2 cellular contexts compared by ENCODE assay signal in the genomic region with DNA sequence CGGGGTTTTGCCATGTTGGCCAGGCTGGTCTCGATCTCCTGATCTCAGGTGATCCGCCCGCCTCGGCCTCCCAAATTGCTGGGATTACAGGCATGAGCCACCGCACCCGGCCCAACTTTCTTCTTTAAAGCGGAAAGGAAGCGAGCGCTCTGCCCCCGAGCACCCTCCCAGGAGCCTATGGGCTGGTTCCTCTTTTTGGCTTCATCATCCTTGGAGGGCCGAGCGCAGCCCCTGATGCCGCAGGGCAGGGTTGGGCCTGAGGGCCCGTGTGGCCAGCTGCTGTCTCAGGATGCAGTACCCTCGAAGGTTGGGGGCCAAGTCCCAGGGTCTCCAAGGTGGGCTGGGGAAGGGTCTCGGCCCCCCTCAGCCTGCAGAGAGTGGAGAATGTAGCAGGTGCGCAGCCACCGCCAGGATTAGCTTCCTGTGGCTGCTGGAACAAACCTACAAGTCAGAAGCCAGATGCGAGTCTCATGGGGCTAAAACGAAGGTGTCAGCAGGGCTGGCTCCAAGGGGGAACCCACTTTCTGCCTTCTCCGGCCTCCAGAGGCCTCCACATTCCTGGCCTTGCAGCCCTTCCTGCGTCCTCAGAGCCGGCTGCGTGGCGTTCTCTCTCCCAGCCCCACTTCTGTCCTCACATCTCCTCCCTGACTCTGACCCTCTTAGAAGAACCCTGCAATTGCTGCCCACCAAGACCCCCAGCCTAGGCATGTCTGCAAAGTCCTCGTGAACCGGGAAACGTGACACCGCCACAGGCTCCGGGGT.
TF ChIP-seq lines count a peak whose summit lies in the region.

No MANE protein-coding gene starts in this region.

TF ChIP-seq in HepG2, 621 proteins besides CTCF, POLR2A, EP300 and RAD21:
- TF ChIP-seq RBAK (CRISPR knock-in tag; IDR thresholded peaks at IDR 0.05), result no peak
- no peak for TF ChIP-seq KDM1A (CRISPR knock-in tag; IDR thresholded peaks at IDR 0.05)
- TF ChIP-seq SIN3B (IDR thresholded peaks at IDR 0.05; ENCODE audit: low read length), result no peak
- no peak for TF ChIP-seq ZBTB3 (CRISPR knock-in tag; IDR thresholded peaks at IDR 0.05; ENCODE audit: borderline replicate concordance, low read depth)
- TF ChIP-seq, protein P1, sequence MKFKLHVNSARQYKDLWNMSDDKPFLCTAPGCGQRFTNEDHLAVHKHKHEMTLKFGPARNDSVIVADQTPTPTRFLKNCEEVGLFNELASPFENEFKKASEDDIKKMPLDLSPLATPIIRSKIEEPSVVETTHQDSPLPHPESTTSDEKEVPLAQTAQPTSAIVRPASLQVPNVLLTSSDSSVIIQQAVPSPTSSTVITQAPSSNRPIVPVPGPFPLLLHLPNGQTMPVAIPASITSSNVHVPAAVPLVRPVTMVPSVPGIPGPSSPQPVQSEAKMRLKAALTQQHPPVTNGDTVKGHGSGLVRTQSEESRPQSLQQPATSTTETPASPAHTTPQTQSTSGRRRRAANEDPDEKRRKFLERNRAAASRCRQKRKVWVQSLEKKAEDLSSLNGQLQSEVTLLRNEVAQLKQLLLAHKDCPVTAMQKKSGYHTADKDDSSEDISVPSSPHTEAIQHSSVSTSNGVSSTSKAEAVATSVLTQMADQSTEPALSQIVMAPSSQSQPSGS (CRISPR knock-in tag; IDR thresholded peaks at IDR 0.05), result no peak

TF ChIP-seq in GM12878, 131 proteins besides CTCF, POLR2A, EP300 and RAD21:
- TF ChIP-seq DPF2 (IDR thresholded peaks at IDR 0.05) (peak; percentile 69; the same call in 1 of the 2 replicates), IKZF1 (conservative IDR thresholded peaks at IDR 0.05) (peak; percentile 69), HCFC1 (IDR thresholded peaks at IDR 0.05; ENCODE audit: low read length) (no peak), JUND (IDR thresholded peaks at IDR 0.05; ENCODE audit: low read depth, low read length) (no peak), IKZF2 (IDR thresholded peaks at IDR 0.05) (peak; percentile 21 to 44; a peak in 2 of 4 replicates), LARP7 (IDR thresholded peaks at IDR 0.05) (0 out of 2 replicates have a peak, but pooled peaks have one; percentile 32), SPI1 (IDR thresholded peaks at IDR 0.05; ENCODE audit: borderline replicate concordance, insufficient read depth, low read depth, low read length) (peak; percentile 90), FOS (IDR thresholded peaks at IDR 0.05; ENCODE audit: borderline replicate concordance, extremely low read depth, insufficient read length) (no peak), PAX5 (IDR thresholded peaks at IDR 0.05; ENCODE audit: borderline replicate concordance, low read depth, low read length) (no peak)
- TF ChIP-seq, protein P1 (IDR thresholded peaks at IDR 0.05; ENCODE audit: low read length), result no peak
- TF ChIP-seq, protein P2, sequence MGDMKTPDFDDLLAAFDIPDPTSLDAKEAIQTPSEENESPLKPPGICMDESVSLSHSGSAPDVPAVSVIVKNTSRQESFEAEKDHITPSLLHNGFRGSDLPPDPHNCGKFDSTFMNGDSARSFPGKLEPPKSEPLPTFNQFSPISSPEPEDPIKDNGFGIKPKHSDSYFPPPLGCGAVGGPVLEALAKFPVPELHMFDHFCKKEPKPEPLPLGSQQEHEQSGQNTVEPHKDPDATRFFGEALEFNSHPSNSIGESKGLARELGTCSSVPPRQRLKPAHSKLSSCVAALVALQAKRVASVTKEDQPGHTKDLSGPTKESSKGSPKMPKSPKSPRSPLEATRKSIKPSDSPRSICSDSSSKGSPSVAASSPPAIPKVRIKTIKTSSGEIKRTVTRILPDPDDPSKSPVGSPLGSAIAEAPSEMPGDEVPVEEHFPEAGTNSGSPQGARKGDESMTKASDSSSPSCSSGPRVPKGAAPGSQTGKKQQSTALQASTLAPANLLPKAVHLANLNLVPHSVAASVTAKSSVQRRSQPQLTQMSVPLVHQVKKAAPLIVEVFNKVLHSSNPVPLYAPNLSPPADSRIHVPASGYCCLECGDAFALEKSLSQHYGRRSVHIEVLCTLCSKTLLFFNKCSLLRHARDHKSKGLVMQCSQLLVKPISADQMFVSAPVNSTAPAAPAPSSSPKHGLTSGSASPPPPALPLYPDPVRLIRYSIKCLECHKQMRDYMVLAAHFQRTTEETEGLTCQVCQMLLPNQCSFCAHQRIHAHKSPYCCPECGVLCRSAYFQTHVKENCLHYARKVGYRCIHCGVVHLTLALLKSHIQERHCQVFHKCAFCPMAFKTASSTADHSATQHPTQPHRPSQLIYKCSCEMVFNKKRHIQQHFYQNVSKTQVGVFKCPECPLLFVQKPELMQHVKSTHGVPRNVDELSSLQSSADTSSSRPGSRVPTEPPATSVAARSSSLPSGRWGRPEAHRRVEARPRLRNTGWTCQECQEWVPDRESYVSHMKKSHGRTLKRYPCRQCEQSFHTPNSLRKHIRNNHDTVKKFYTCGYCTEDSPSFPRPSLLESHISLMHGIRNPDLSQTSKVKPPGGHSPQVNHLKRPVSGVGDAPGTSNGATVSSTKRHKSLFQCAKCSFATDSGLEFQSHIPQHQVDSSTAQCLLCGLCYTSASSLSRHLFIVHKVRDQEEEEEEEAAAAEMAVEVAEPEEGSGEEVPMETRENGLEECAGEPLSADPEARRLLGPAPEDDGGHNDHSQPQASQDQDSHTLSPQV (IDR thresholded peaks at IDR 0.05), result no peak
- TF ChIP-seq, protein P3, sequence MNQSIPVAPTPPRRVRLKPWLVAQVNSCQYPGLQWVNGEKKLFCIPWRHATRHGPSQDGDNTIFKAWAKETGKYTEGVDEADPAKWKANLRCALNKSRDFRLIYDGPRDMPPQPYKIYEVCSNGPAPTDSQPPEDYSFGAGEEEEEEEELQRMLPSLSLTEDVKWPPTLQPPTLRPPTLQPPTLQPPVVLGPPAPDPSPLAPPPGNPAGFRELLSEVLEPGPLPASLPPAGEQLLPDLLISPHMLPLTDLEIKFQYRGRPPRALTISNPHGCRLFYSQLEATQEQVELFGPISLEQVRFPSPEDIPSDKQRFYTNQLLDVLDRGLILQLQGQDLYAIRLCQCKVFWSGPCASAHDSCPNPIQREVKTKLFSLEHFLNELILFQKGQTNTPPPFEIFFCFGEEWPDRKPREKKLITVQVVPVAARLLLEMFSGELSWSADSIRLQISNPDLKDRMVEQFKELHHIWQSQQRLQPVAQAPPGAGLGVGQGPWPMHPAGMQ (IDR thresholded peaks at IDR 0.05; ENCODE audit: borderline replicate concordance), result no peak
- TF ChIP-seq, protein P4, sequence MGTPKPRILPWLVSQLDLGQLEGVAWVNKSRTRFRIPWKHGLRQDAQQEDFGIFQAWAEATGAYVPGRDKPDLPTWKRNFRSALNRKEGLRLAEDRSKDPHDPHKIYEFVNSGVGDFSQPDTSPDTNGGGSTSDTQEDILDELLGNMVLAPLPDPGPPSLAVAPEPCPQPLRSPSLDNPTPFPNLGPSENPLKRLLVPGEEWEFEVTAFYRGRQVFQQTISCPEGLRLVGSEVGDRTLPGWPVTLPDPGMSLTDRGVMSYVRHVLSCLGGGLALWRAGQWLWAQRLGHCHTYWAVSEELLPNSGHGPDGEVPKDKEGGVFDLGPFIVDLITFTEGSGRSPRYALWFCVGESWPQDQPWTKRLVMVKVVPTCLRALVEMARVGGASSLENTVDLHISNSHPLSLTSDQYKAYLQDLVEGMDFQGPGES (IDR thresholded peaks at IDR 0.05), result no peak
